21 cellular contexts compared by ENCODE assay signal in the genomic region with DNA sequence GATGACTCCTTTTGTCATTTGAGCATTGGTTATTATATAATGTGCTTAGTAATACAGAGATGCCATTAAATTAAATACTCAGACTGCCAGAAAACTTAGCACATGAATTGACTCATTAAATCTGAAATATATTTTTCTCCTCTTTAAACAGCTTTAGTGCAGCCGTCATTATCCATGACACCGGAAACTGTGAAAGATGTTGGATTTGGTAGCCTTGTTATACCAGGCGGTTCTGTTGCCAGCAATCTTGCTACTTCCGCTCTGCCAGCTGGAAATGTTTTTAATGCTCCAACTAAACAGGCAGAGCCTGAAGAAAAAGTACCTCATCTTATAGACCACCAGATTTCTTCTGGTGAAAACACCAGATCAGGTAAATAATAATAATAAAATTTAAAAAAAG.
DNase-seq lines count a peak whose midpoint lies in the region; ATAC-seq, FAIRE-seq and TF ChIP-seq lines count a peak whose summit lies in the region.
"Had no signal": no experiment of that assay in that cellular context is flagged by ENCODE, and none has a peak within 500 bp of the region (broad histone marks: within the 10 kb centered on the region; RNA-seq: fewer than 3 reads in every experiment).

No MANE protein-coding gene starts in this region.

- H3K4me1 ChIP-seq in Peyer's patch, result no peaks in the 10 kb centered on the region

- TF ChIP-seq CTCF in D721Med (IDR thresholded peaks at IDR 0.05; ENCODE audit: insufficient read depth, missing control alignments), result no peak
- no peak for TF ChIP-seq CTCF in Peyer's patch (IDR thresholded peaks at IDR 0.05)

- peaks cover 47% of the 10 kb centered on the region for H3K36me3 Mint-ChIP-seq in activated CD8-positive, alpha-beta T cell treated with anti-CD3 and anti-CD28 coated beads, Interleukin-2, amount 10 ng/mL, durations not matched to agents 7 days and 5 days (ENCODE audit: low read depth)

- no peak for DNase-seq in D721Med (ENCODE audit: insufficient read length, low spot score)
- DNase-seq in SK-N-MC (ENCODE audit: low read depth, low spot score), result no peak
- DNase-seq in middle frontal gyrus (ENCODE audit: extremely low spot score, low spot score), result peak; percentile 37
- DNase-seq in activated CD8-positive, alpha-beta T cell treated with anti-CD3 and anti-CD28 coated beads, Interleukin-2, amount 10 ng/mL, durations not matched to agents 7 days and 5 days, result no peak
- no peak for DNase-seq in Peyer's patch
- DNase-seq: Calu3, DMS153, HCEC 1CT, KG1, MG63, NCI-H1105 treated with DMSO at 0.1 percent for 48 hours, NCI-H146, NCI-H2227 treated with DMSO at 0.1 percent for 48 hours, NCI-H69, SHP77 had no signal

- no peaks in the 10 kb centered on the region for H3K9me3 Mint-ChIP-seq in activated CD8-positive, alpha-beta T cell treated with anti-CD3 and anti-CD28 coated beads, Interleukin-2, amount 10 ng/mL, durations not matched to agents 7 days and 5 days (ENCODE audit: insufficient read depth)

- no peaks in the 10 kb centered on the region for H3K27me3 Mint-ChIP-seq in activated CD8-positive, alpha-beta T cell treated with anti-CD3 and anti-CD28 coated beads, Interleukin-2, amount 10 ng/mL, durations not matched to agents 7 days and 5 days (ENCODE audit: low read depth)

- FAIRE-seq in D721Med (lab: Jason Lieb, UNC), result peak; percentile 46
- FAIRE-seq: G401.6, GM12878, H1 had no signal

- H3K4me3 Mint-ChIP-seq in activated CD8-positive, alpha-beta T cell treated with anti-CD3 and anti-CD28 coated beads, Interleukin-2, amount 10 ng/mL, durations not matched to agents 7 days and 5 days, result no peak overlapping the region

- H3K9me3 ChIP-seq in SK-N-MC (ENCODE audit: low read depth, low read length) (no peaks in the 10 kb centered on the region), Peyer's patch (no peaks in the 10 kb centered on the region)
- H3K9me3 ChIP-seq: MG63 had no signal

- H3K4me3 ChIP-seq in SK-N-MC (no peak overlapping the region), Peyer's patch (no peak overlapping the region)
- H3K4me3 ChIP-seq: GM12878, MG63 had no signal

- TF ChIP-seq POLR2A in Peyer's patch (IDR thresholded peaks at IDR 0.05), result no peak

- H3K27ac Mint-ChIP-seq in activated CD8-positive, alpha-beta T cell treated with anti-CD3 and anti-CD28 coated beads, Interleukin-2, amount 10 ng/mL, durations not matched to agents 7 days and 5 days, result no peak overlapping the region

- H3K36me3 ChIP-seq in SK-N-MC (ENCODE audit: insufficient read depth, low read length) (peaks cover 79% of the 10 kb centered on the region), Peyer's patch (peaks cover 0 to 61% (median 0%) of the 10 kb centered on the region in 3 donors)

- H3K9ac ChIP-seq in SK-N-MC (ENCODE audit: insufficient read length), result no peak overlapping the region

- POLR2A ChIA-PET in activated CD8-positive, alpha-beta T cell treated with anti-CD3 and anti-CD28 coated beads, Interleukin-2, amount 10 ng/mL, durations not matched to agents 7 days and 5 days (lab: Charles Lee), result no interaction called here

- H3K27ac ChIP-seq in SK-N-MC (peak overlapping the region; percentile 29), Peyer's patch (no peak overlapping the region)
- H3K27ac ChIP-seq: RWPE1 had no signal

- ATAC-seq in GM19455 (IDR thresholded peaks at IDR 0.05; ENCODE audit: unreplicated experiment), result no peak
- no peak for ATAC-seq in activated CD8-positive, alpha-beta T cell treated with anti-CD3 and anti-CD28 coated beads, Interleukin-2, amount 10 ng/mL, durations not matched to agents 7 days and 5 days
- no peak for ATAC-seq in HG03432 (IDR thresholded peaks at IDR 0.05; ENCODE audit: unreplicated experiment)
- ATAC-seq: GM12878 had no signal

- H3K27me3 ChIP-seq in Peyer's patch, result no peaks in the 10 kb centered on the region
- H3K27me3 ChIP-seq: MG63 had no signal

- CTCF ChIA-PET in activated CD8-positive, alpha-beta T cell treated with anti-CD3 and anti-CD28 coated beads, Interleukin-2, amount 10 ng/mL, durations not matched to agents 7 days and 5 days (lab: Charles Lee), result no interaction called here

- H3K4me1 Mint-ChIP-seq in activated CD8-positive, alpha-beta T cell treated with anti-CD3 and anti-CD28 coated beads, Interleukin-2, amount 10 ng/mL, durations not matched to agents 7 days and 5 days (ENCODE audit: low read depth), result no peaks in the 10 kb centered on the region
